27 cellular contexts compared by ENCODE assay signal in the genomic region with DNA sequence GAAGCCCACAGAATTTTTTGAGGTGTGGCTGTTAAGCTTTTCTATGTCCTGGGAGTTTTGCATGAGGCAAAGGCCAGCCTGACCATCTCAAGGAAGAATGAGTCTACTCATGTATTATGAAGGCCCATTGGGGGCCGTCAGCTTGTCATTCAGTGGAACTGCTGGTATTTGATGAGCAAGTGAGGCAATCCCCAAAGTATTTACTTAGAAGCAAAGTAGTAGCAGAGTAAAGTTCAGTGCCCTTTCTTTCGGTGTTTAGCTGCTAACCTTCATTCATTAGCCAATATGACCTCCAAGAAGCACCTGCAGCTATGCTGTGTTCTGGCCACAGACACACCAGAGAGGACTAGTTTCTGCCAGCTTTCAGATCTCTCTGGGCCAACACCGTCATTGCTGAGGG.
"Had no signal": no experiment of that assay in that cellular context is flagged by ENCODE, and none has a peak within 500 bp of the region (broad histone marks: within the 10 kb centered on the region; RNA-seq: fewer than 3 reads in every experiment).

No MANE protein-coding gene starts in this region.

- H3K27me3 ChIP-seq: right atrium auricular region, testis had no signal

- H3K27ac Mint-ChIP-seq: endodermal cell; memory B cell; natural killer cell; stimulated activated effector memory CD8-positive, alpha-beta T cell treated with anti-CD3 and anti-CD28 coated beads, Interleukin-12 subunit alpha, Interleukin-12 subunit beta, amount 100 ng/mL, for 72 hours had no signal

- DNase-seq: dorsolateral prefrontal cortex; effector CD8-positive, alpha-beta T cell; endodermal cell; foreskin fibroblast; gastrocnemius medialis; heart right ventricle; hippocampal formation; left cardiac atrium; left ventricle myocardium inferior; natural killer cell; sigmoid colon; stimulated activated CD4-positive, alpha-beta T cell treated with anti-CD3 and anti-CD28 coated beads, Interleukin-2, amount 100 ng/mL, for 24 hours; stimulated activated CD4-positive, alpha-beta T cell treated with anti-CD3 and anti-CD28 coated beads, Interleukin-4, amount 100 ng/mL, for 24 hours; stimulated activated naive CD4-positive, alpha-beta T cell treated with Interleukin-2 at 50 U/mL for 16 hours; stomach; testis; tibial artery; upper lobe of right lung; uterus had no signal

- H3K27ac ChIP-seq: epithelial cell of prostate, gastrocnemius medialis, heart right ventricle, left ventricle myocardium inferior, parathyroid adenoma, prostate gland, right atrium auricular region, sigmoid colon, stomach, testis, tibial artery, upper lobe of right lung, uterus had no signal

- H3K9me3 Mint-ChIP-seq: endodermal cell; memory B cell; natural killer cell; stimulated activated effector memory CD8-positive, alpha-beta T cell treated with anti-CD3 and anti-CD28 coated beads, Interleukin-12 subunit alpha, Interleukin-12 subunit beta, amount 100 ng/mL, for 72 hours had no signal

- H3K4me1 ChIP-seq: prostate gland, testis had no signal

- H3K79me2 ChIP-seq: parathyroid adenoma had no signal

- H3K4me3 ChIP-seq: dorsolateral prefrontal cortex, gastrocnemius medialis, heart right ventricle, left ventricle myocardium inferior, lung, prostate gland, right atrium auricular region, sigmoid colon, stomach, testis, tibial artery, upper lobe of right lung, uterus had no signal

- H3K4me1 Mint-ChIP-seq: stimulated activated effector memory CD8-positive, alpha-beta T cell treated with anti-CD3 and anti-CD28 coated beads, Interleukin-12 subunit alpha, Interleukin-12 subunit beta, amount 100 ng/mL, for 72 hours had no signal

- H3K4me3 Mint-ChIP-seq: endodermal cell; memory B cell; natural killer cell; stimulated activated effector memory CD8-positive, alpha-beta T cell treated with anti-CD3 and anti-CD28 coated beads, Interleukin-12 subunit alpha, Interleukin-12 subunit beta, amount 100 ng/mL, for 72 hours had no signal

- H3K36me3 Mint-ChIP-seq: memory B cell; natural killer cell; stimulated activated effector memory CD8-positive, alpha-beta T cell treated with anti-CD3 and anti-CD28 coated beads, Interleukin-12 subunit alpha, Interleukin-12 subunit beta, amount 100 ng/mL, for 72 hours had no signal

- H3K9me3 ChIP-seq: gastrocnemius medialis, heart right ventricle, left ventricle myocardium inferior, prostate gland, right atrium auricular region, sigmoid colon, stomach, testis, tibial artery, upper lobe of right lung, uterus had no signal

- ATAC-seq: esophagus mucosa; gastrocnemius medialis; heart right ventricle; left cardiac atrium; natural killer cell; stimulated activated effector memory CD8-positive, alpha-beta T cell treated with anti-CD3 and anti-CD28 coated beads, Interleukin-12 subunit alpha, Interleukin-12 subunit beta, amount 100 ng/mL, for 72 hours; upper lobe of right lung had no signal

- H3K9ac ChIP-seq: parathyroid adenoma had no signal

- H2AFZ ChIP-seq: parathyroid adenoma had no signal

- H3K36me3 ChIP-seq: gastrocnemius medialis, heart right ventricle, left ventricle myocardium inferior, prostate gland, right atrium auricular region, sigmoid colon, stomach, tibial artery, upper lobe of right lung, uterus had no signal
